Comparison of ENCODE assay signal across 9 cellular contexts in genomic region chr4:89305712-89306437, GRCh38. TPM values are rescaled to one million over a fixed set of nuclear protein-coding genes. Genes with fewer than 3 reads are reported as not detected.
DNase-seq lines count a peak whose midpoint lies in the region; ATAC-seq, FAIRE-seq and TF ChIP-seq lines count a peak whose summit lies in the region.
"Had no signal": no experiment of that assay in that cellular context is flagged by ENCODE, and none has a peak within 500 bp of the region (broad histone marks: within the 10 kb centered on the region; RNA-seq: fewer than 3 reads in every experiment).

No MANE protein-coding gene starts in this region.

- no peaks in the 10 kb centered on the region for H3K9me2 ChIP-seq in PC-9 (ENCODE audit: insufficient read depth)

- no peak overlapping the region for H3K27ac ChIP-seq in psoas muscle
- no peak overlapping the region for H3K27ac ChIP-seq in PC-9

- H3K4me2 ChIP-seq in PC-9: no peak overlapping the region

- no peaks in the 10 kb centered on the region for H3K36me3 ChIP-seq in psoas muscle (ENCODE audit: insufficient read depth in 1 of 2, low read depth in 1 of 2)
- no peaks in the 10 kb centered on the region for H3K36me3 ChIP-seq in PC-9 (ENCODE audit: low read depth)

- intact Hi-C loops in psoas muscle (cut with DNase I): no loop called here
- intact Hi-C loops in PC-9 (cut with micrococcal nuclease; ENCODE audit: unreplicated experiment): no loop called here

- H3K4me3 ChIP-seq in epithelial cell of esophagus (ENCODE audit: low read length): no peak overlapping the region
- H3K4me3 ChIP-seq in psoas muscle: peak overlapping the region; percentile 68
- H3K4me3 ChIP-seq in PC-9: no peak overlapping the region

- no peak for TF ChIP-seq POLR2A in GM12891 (IDR thresholded peaks at IDR 0.05; ENCODE audit: low read depth, low read length)

- POLR2A ChIA-PET in PC-9 (lab: Charles Lee; ENCODE audit: unreplicated experiment): no interaction called here

- no peak for ATAC-seq in psoas muscle
- no peak for ATAC-seq in HG03460 (IDR thresholded peaks at IDR 0.05; ENCODE audit: unreplicated experiment)

- H3K79me2 ChIP-seq in PC-9 (ENCODE audit: low read depth): no peaks in the 10 kb centered on the region

- CTCF ChIA-PET in PC-9 (lab: Charles Lee): no interaction called here

- no peaks in the 10 kb centered on the region for H3K4me1 ChIP-seq in psoas muscle
- H3K4me1 ChIP-seq in PC-9 (replicated peaks; ENCODE audit: insufficient read depth): no peaks in the 10 kb centered on the region

- TF ChIP-seq CTCF in epithelial cell of esophagus (IDR thresholded peaks at IDR 0.05; ENCODE audit: insufficient read depth, low read depth, low read length, missing control alignments): no peak
- TF ChIP-seq CTCF in psoas muscle (IDR thresholded peaks at IDR 0.05): no peak
- no peak for TF ChIP-seq CTCF in PC-9 (conservative IDR thresholded peaks at IDR 0.05)

- peaks cover 0 to 26% (median 4%) of the 10 kb centered on the region in 3 donors for H3K27me3 ChIP-seq in psoas muscle (ENCODE audit: insufficient read depth in 3 of 3, low read length in 2 of 3)
- no peaks in the 10 kb centered on the region; the same call in 1 of the 2 replicates for H3K27me3 ChIP-seq in PC-9 (ENCODE audit: insufficient read depth, low read depth)

- no TSS peak for BruUV-seq in PC-9 (replicated peaks; lab: Mats Ljungman, UMichigan)

- no peaks in the 10 kb centered on the region for H3K9me3 ChIP-seq in psoas muscle
- H3K9me3 ChIP-seq in PC-9 (ENCODE audit: insufficient read depth, low read depth): no peaks in the 10 kb centered on the region

- H3F3A ChIP-seq in PC-9 (ENCODE audit: insufficient read depth, low read depth): no peaks in the 10 kb centered on the region

- DNase-seq in HCEC 1CT (peak; percentile 33), RKO (ENCODE audit: low spot score) (peak; percentile 40), epithelial cell of esophagus (ENCODE audit: low read depth) (peak; percentile 58), psoas muscle (no peak), PC-9 (no peak), GM12891 (ENCODE audit: insufficient read length, low spot score) (no peak)
- DNase-seq: activated CD4-positive, CD25-positive, alpha-beta regulatory T cell treated with anti-CD3 and anti-CD28 coated beads, Interleukin-2, amount 50 U/mL, for 72 hours; IMR-90 had no signal

- no peak for FAIRE-seq in GM12891 (lab: Jason Lieb, UNC)

- WGBS in psoas muscle, 3 donors: 75 to 85% (median 80%) methylated on average over 8 of the region's 8 CpGs

- no peak overlapping the region for H2AFZ ChIP-seq in PC-9

- no peaks in the 10 kb centered on the region for H4K20me1 ChIP-seq in PC-9 (ENCODE audit: insufficient read depth)

TF ChIP-seq in GM12891, 5 proteins besides CTCF, POLR2A, EP300 and RAD21:
- TF ChIP-seq SPI1 (IDR thresholded peaks at IDR 0.05; ENCODE audit: low read depth, low read length) (no peak), POLR2AphosphoS5 (IDR thresholded peaks at IDR 0.05; ENCODE audit: low read depth, low read length) (no peak), PAX5 (IDR thresholded peaks at IDR 0.05; ENCODE audit: insufficient read depth, low read length, severe bottlenecking) (no peak), POU2F2 (IDR thresholded peaks at IDR 0.05; ENCODE audit: low read depth, low read length) (no peak), TAF1 (IDR thresholded peaks at IDR 0.05; ENCODE audit: low read depth, low read length) (no peak)

RNA-seq across cellular contexts. Expression of gene GPRIN3, which starts 1.7 kb away (rescaled TPM):
- 1 to 10 TPM; 1.2 to 3.0 (median 1.5) TPM for total RNA-seq in psoas muscle
- under 1 TPM; 0.30 to 0.58 (median 0.49) TPM for polyA plus RNA-seq in psoas muscle
- total RNA-seq in PC-9 (2021): 0.02 and 0.05 TPM in 2 replicates
- polyA plus RNA-seq in GM12891 (2012; ENCODE audit: low read depth, missing spikeins): under 0.01 TPM
- polyA plus RNA-seq: IMR-90 had no signal

Comparison
In these comparisons a context has a peak if more than half of its experiments do, and no peak if none do; other contexts are left out.
1. DNase-seq: peak in HCEC 1CT (single experiment), RKO (single experiment) and epithelial cell of esophagus (single experiment); none in psoas muscle (0 of 2), PC-9 (0 of 2) and GM12891 (single experiment).